14 cellular contexts compared by ENCODE assay signal in genomic region chrX:19725545-19726102, GRCh38.
DNase-seq lines count a peak whose midpoint lies in the region; ATAC-seq and TF ChIP-seq lines count a peak whose summit lies in the region.
"Had no signal": no experiment of that assay in that cellular context is flagged by ENCODE, and none has a peak within 500 bp of the region (broad histone marks: within the 10 kb centered on the region; RNA-seq: fewer than 3 reads in every experiment).

No MANE protein-coding gene starts in this region.

- no peak overlapping the region for H3K9ac ChIP-seq in mammary epithelial cell (ENCODE audit: insufficient read depth, low read length)

- H3K36me3 ChIP-seq in mammary epithelial cell (ENCODE audit: insufficient read depth, low read length), result no peaks in the 10 kb centered on the region
- H3K36me3 ChIP-seq in naive thymus-derived CD4-positive, alpha-beta T cell (ENCODE audit: control insufficient read depth in 2 of 3, insufficient read depth in 3 of 3, low read length in 3 of 3), result no peaks in the 10 kb centered on the region
- no peaks in the 10 kb centered on the region for H3K36me3 ChIP-seq in WERI-Rb-1

- H3K4me1 ChIP-seq in mammary epithelial cell (ENCODE audit: insufficient read depth, low read length), result peaks cover 6% of the 10 kb centered on the region
- peaks cover 29 to 32% of the 10 kb centered on the region in 2 donors for H3K4me1 ChIP-seq in naive thymus-derived CD4-positive, alpha-beta T cell (ENCODE audit: control insufficient read depth in 2 of 2, insufficient read depth in 2 of 2, low read length in 2 of 2)

- no peaks in the 10 kb centered on the region for H3K9me3 Mint-ChIP-seq in naive thymus-derived CD4-positive, alpha-beta T cell

- no peaks in the 10 kb centered on the region for H4K20me1 ChIP-seq in mammary epithelial cell (ENCODE audit: insufficient read depth, low read length)

- H3K27me3 Mint-ChIP-seq in naive thymus-derived CD4-positive, alpha-beta T cell, result no peaks in the 10 kb centered on the region

- H3K4me3 ChIP-seq in mammary epithelial cell (replicated peaks in 1 of 3; ENCODE audit: insufficient read depth in 1 of 3, low read depth in 2 of 3, low read length in 3 of 3), result no peak overlapping the region
- no peak overlapping the region for H3K4me3 ChIP-seq in naive thymus-derived CD4-positive, alpha-beta T cell (ENCODE audit: low read length)
- no peak overlapping the region for H3K4me3 ChIP-seq in WERI-Rb-1 (ENCODE audit: low read depth, low read length)

- peak overlapping the region; percentile 12 for H3K27ac ChIP-seq in mammary epithelial cell (ENCODE audit: insufficient read depth, low read depth, low read length)
- peak overlapping the region; percentile 35 for H3K27ac ChIP-seq in naive thymus-derived CD4-positive, alpha-beta T cell (ENCODE audit: low read depth, low read length)
- no peak overlapping the region for H3K27ac ChIP-seq in WERI-Rb-1
- H3K27ac ChIP-seq: 22Rv1 had no signal

- in situ Hi-C loops in mammary epithelial cell (cut with MboI; ENCODE audit: low sequenced_read_pairs in 2 of 2), result no loop called here

- no TSS peak for BruUV-seq in mammary epithelial cell (replicated peaks; lab: Mats Ljungman, UMichigan)

- no peaks in the 10 kb centered on the region for H3K36me3 Mint-ChIP-seq in naive thymus-derived CD4-positive, alpha-beta T cell

- H3K4me3 Mint-ChIP-seq in naive thymus-derived CD4-positive, alpha-beta T cell, result peak overlapping the region in 8 of 10 donors; percentile 29 to 75 (median 50)

- dilution Hi-C loops in mammary epithelial cell (cut with HindIII; ENCODE audit: low sequenced_read_pairs), result no loop called here

- CTCF ChIA-PET in mammary epithelial cell (lab: Charles Lee; ENCODE audit: low non-redundant PET), result no interaction called here
- CTCF ChIA-PET in naive thymus-derived CD4-positive, alpha-beta T cell (lab: Charles Lee), result no interaction called here

- intact Hi-C loops in mammary epithelial cell (cut with micrococcal nuclease), result no loop called here
- intact Hi-C loops in naive thymus-derived CD4-positive, alpha-beta T cell (cut with micrococcal nuclease), result loop anchor here in 1 of 2 donors (5.0 kb wide), 1 partner anchor 133 kb away; no protein-coding TSS in a partner anchor

- peaks cover 15 to 88% (median 73%) of the 10 kb centered on the region in 7 donors for H3K4me1 Mint-ChIP-seq in naive thymus-derived CD4-positive, alpha-beta T cell

- WGBS in mammary epithelial cell (ENCODE audit: low coverage, missing lambda C conversion rate), result 50% methylated on average over 4 of the region's 4 CpGs

- peak; percentile 36 for DNase-seq in NK-92 treated with Interleukin-12 subunit alpha and Interleukin-12 subunit beta, amount 100 ng/mL, for 24 hours (lab: John Stamatoyannopoulos, UW)
- DNase-seq in NK-92 (lab: John Stamatoyannopoulos, UW; ENCODE audit: unreplicated experiment) (no peak), MV-4-11 (lab: John Stamatoyannopoulos, UW) (peak; percentile 42), mammary epithelial cell (peak; percentile 82), NCI-H146 (lab: John Stamatoyannopoulos, UW) (no peak), WERI-Rb-1 (no peak)
- peak in 2 of 9 donors; percentile 15 to 23 for DNase-seq in naive thymus-derived CD4-positive, alpha-beta T cell
- DNase-seq: activated CD4-positive, alpha-beta T cell treated with anti-CD3 and anti-CD28 coated beads, Interleukin-2, amount 50 U/mL, for 1 hour; DMS53; midbrain; NCI-H1048; NCI-H524 treated with DMSO at 0.1 percent for 48 hours had no signal

- no peaks in the 10 kb centered on the region for H3K79me2 ChIP-seq in mammary epithelial cell (ENCODE audit: insufficient read depth, low read length)

- peak; percentile 85 for ATAC-seq in naive thymus-derived CD4-positive, alpha-beta T cell
- ATAC-seq in HG02840 (IDR thresholded peaks at IDR 0.05; ENCODE audit: low FRiP score, unreplicated experiment), result no peak

- TF ChIP-seq CTCF in mammary epithelial cell (conservative IDR thresholded peaks at IDR 0.05 in 1 of 2, IDR thresholded peaks at IDR 0.05 in 1 of 2; ENCODE audit: extremely low read depth in 1 of 2, insufficient read depth in 1 of 2, low read depth in 1 of 2, low read length in 2 of 2) (no peak), WERI-Rb-1 (IDR thresholded peaks at IDR 0.05; ENCODE audit: low read depth, low read length) (no peak)

- H3K27ac Mint-ChIP-seq in naive thymus-derived CD4-positive, alpha-beta T cell, result peak overlapping the region; percentile 57 to 95 (median 79)

- H3K9me3 ChIP-seq in mammary epithelial cell (replicated peaks; ENCODE audit: insufficient read depth, low read length), result no peaks in the 10 kb centered on the region
- H3K9me3 ChIP-seq in naive thymus-derived CD4-positive, alpha-beta T cell (ENCODE audit: control insufficient read depth in 2 of 3, low read length in 3 of 3), result no peaks in the 10 kb centered on the region
- H3K9me3 ChIP-seq in WERI-Rb-1 (ENCODE audit: severe bottlenecking), result no peaks in the 10 kb centered on the region

- no peak overlapping the region for H3K4me2 ChIP-seq in mammary epithelial cell (ENCODE audit: insufficient read depth, low read depth, low read length)

- POLR2A ChIA-PET in naive thymus-derived CD4-positive, alpha-beta T cell (lab: Charles Lee), result no interaction called here

- H3K27me3 ChIP-seq in mammary epithelial cell (ENCODE audit: insufficient read depth, low read length), result no peaks in the 10 kb centered on the region
- no peaks in the 10 kb centered on the region for H3K27me3 ChIP-seq in naive thymus-derived CD4-positive, alpha-beta T cell (ENCODE audit: control insufficient read depth in 2 of 2, insufficient read depth in 2 of 2, low read length in 2 of 2)
- H3K27me3 ChIP-seq in WERI-Rb-1 (ENCODE audit: insufficient read depth, low read depth, severe bottlenecking), result no peaks in the 10 kb centered on the region

- H2AFZ ChIP-seq in mammary epithelial cell (ENCODE audit: low read depth, low read length), result peak overlapping the region; percentile 1

Comparison
In these comparisons a context has a peak if more than half of its experiments do, and no peak if none do; other contexts are left out.
1. DNase-seq: peak in NK-92 treated with Interleukin-12 subunit alpha and Interleukin-12 subunit beta, amount 100 ng/mL, for 24 hours (single experiment), MV-4-11 (single experiment) and mammary epithelial cell (single experiment); none in NK-92 (single experiment), NCI-H146 (single experiment) and WERI-Rb-1 (single experiment).